ENCODE assay signal across 8 cellular contexts in the genomic region with DNA sequence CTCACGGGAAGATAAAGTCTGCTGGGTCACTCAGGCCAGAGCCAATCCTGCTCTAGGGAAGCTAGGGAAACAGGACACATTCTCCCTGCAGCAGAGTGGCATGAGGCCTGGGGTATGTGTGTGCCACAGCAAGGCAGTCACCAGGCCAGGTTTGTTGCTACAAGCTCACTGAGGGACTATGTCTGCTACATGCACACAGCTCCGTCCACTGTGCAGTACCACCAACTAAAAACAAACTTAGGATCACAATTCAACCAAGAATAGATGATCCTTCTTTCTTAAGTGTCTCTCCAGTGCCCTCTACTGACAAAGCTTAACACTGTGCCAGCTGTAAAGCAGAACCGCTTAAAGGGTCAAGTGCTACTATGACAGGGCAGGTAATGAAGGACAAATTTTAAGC.
DNase-seq lines count a peak whose midpoint lies in the region; ATAC-seq, FAIRE-seq and TF ChIP-seq lines count a peak whose summit lies in the region.

No MANE protein-coding gene starts in this region.

- H3K9me2 ChIP-seq in OCI-LY1 (ENCODE audit: low read depth, low read length): no peaks in the 10 kb centered on the region

- 72 to 92% methylated on average over 3 of the region's 3 CpGs for WGBS in lung, 2 donors
- whole genome bisulfite sequencing in prostate gland: 97% methylated on average over 3 of the region's 3 CpGs

- H3K4me1 Mint-ChIP-seq in astrocyte (ENCODE audit: low read depth, unreplicated experiment): peaks cover 4% of the 10 kb centered on the region

- no peak for FAIRE-seq in astrocyte (lab: Jason Lieb, UNC)

- intact Hi-C loops in prostate gland (cut with DNase I): no loop called here

- H3K36me3 ChIP-seq in OCI-LY1 (ENCODE audit: insufficient read depth, low read length) (no peaks in the 10 kb centered on the region), astrocyte (ENCODE audit: insufficient read depth, low read length) (no peaks in the 10 kb centered on the region), lung (ENCODE audit: control insufficient read depth in 2 of 2, insufficient read depth in 2 of 2, low read length in 2 of 2) (no peaks in the 10 kb centered on the region), prostate gland (no peaks in the 10 kb centered on the region)

- no peaks in the 10 kb centered on the region for H3K27me3 ChIP-seq in OCI-LY1 (ENCODE audit: insufficient read depth, low read length)
- no peaks in the 10 kb centered on the region for H3K27me3 ChIP-seq in astrocyte (ENCODE audit: insufficient read depth, low read length)
- no peaks in the 10 kb centered on the region for H3K27me3 ChIP-seq in lung (ENCODE audit: control insufficient read depth, insufficient read depth)
- no peaks in the 10 kb centered on the region for H3K27me3 ChIP-seq in prostate gland (replicated peaks; ENCODE audit: insufficient read depth)

- no peaks in the 10 kb centered on the region for H3F3A ChIP-seq in OCI-LY1 (ENCODE audit: insufficient read depth, low read length)

- no peak overlapping the region for H3K27ac ChIP-seq in OCI-LY1 (ENCODE audit: low read depth, low read length, poor library complexity, severe bottlenecking)
- no peak overlapping the region for H3K27ac ChIP-seq in astrocyte (ENCODE audit: low read depth, low read length)
- no peak overlapping the region for H3K27ac ChIP-seq in lung (ENCODE audit: low read depth in 1 of 2, low read length in 1 of 2)
- H3K27ac ChIP-seq in prostate gland: no peak overlapping the region

- ATAC-seq in GM18511 (IDR thresholded peaks at IDR 0.05; ENCODE audit: unreplicated experiment): peak; percentile 91
- peak; percentile 86 for ATAC-seq in HG03066 (IDR thresholded peaks at IDR 0.05; ENCODE audit: low read depth, unreplicated experiment)
- ATAC-seq in lung (ENCODE audit: insufficient read depth, low FRiP score): peak; percentile 58

- H3K9ac ChIP-seq in OCI-LY1 (ENCODE audit: low read length) (no peak overlapping the region), astrocyte (ENCODE audit: low read length) (no peak overlapping the region)

- H3K79me2 ChIP-seq in OCI-LY1 (ENCODE audit: insufficient read depth, low read length): no peaks in the 10 kb centered on the region
- peaks cover 66% of the 10 kb centered on the region for H3K79me2 ChIP-seq in astrocyte (ENCODE audit: insufficient read depth, low read length)

- H3K9me3 Mint-ChIP-seq in astrocyte (ENCODE audit: unreplicated experiment): no peaks in the 10 kb centered on the region

- H3K4me2 ChIP-seq in OCI-LY1 (ENCODE audit: low read length): no peak overlapping the region
- no peak overlapping the region for H3K4me2 ChIP-seq in astrocyte (ENCODE audit: low read length)

- no peaks in the 10 kb centered on the region for H3K9me3 ChIP-seq in OCI-LY1 (ENCODE audit: low read length)
- peaks cover 5% of the 10 kb centered on the region for H3K9me3 ChIP-seq in astrocyte (ENCODE audit: insufficient read depth, low read depth, low read length)
- H3K9me3 ChIP-seq in lung (ENCODE audit: control insufficient read depth in 2 of 2, insufficient read depth in 1 of 2, low read length in 1 of 2): no peaks in the 10 kb centered on the region
- no peaks in the 10 kb centered on the region for H3K9me3 ChIP-seq in prostate gland

- no peaks in the 10 kb centered on the region for H3K4me1 ChIP-seq in OCI-LY1 (ENCODE audit: insufficient read depth, low read length, severe bottlenecking)
- H3K4me1 ChIP-seq in astrocyte (ENCODE audit: insufficient read depth, low read length): no peaks in the 10 kb centered on the region
- peaks cover 2 to 4% of the 10 kb centered on the region in 2 donors for H3K4me1 ChIP-seq in lung (ENCODE audit: control insufficient read depth in 2 of 2, insufficient read depth in 2 of 2, low read length in 2 of 2)
- no peaks in the 10 kb centered on the region for H3K4me1 ChIP-seq in prostate gland (replicated peaks)

- no peak for TF ChIP-seq POLR2A in prostate gland (IDR thresholded peaks at IDR 0.05)

- H3K4me3 Mint-ChIP-seq in astrocyte (ENCODE audit: unreplicated experiment): no peak overlapping the region

- H3K27me3 Mint-ChIP-seq in astrocyte (ENCODE audit: low read depth, unreplicated experiment): no peaks in the 10 kb centered on the region

- TF ChIP-seq CTCF in AG09319 (IDR thresholded peaks at IDR 0.05; ENCODE audit: low read depth, low read length) (peak; percentile 39), OCI-LY1 (IDR thresholded peaks at IDR 0.05; ENCODE audit: low read length) (peak; percentile 56), astrocyte (IDR thresholded peaks at IDR 0.05; ENCODE audit: insufficient read depth, low read depth, low read length) (peak; percentile 32), lung (IDR thresholded peaks at IDR 0.05; ENCODE audit: control extremely low read depth, extremely low read depth) (peak; percentile 1), prostate gland (IDR thresholded peaks at IDR 0.05) (peak in 2 of 4 experiments; percentile 14 to 15)

- H2AFZ ChIP-seq in OCI-LY1 (ENCODE audit: low read length) (no peak overlapping the region), astrocyte (ENCODE audit: low read depth, low read length) (no peak overlapping the region)

- no peak overlapping the region for H3K4me3 ChIP-seq in OCI-LY1 (ENCODE audit: low read depth, low read length, poor library complexity, severe bottlenecking)
- H3K4me3 ChIP-seq in astrocyte (ENCODE audit: insufficient read depth, low read depth, low read length): no peak overlapping the region
- no peak overlapping the region for H3K4me3 ChIP-seq in lung
- no peak overlapping the region for H3K4me3 ChIP-seq in prostate gland

- peaks cover 3% of the 10 kb centered on the region for H3K36me3 Mint-ChIP-seq in astrocyte (ENCODE audit: low read depth, unreplicated experiment)

- DNase-seq in AG09319 (ENCODE audit: extremely low read depth, low read depth) (no peak), astrocyte (ENCODE audit: low read depth) (no peak), lung (ENCODE audit: low spot score) (no peak), HK-2 (ENCODE audit: unreplicated experiment) (no peak), prostate gland (ENCODE audit: low spot score) (no peak)

- no peak overlapping the region for H3K27ac Mint-ChIP-seq in astrocyte (ENCODE audit: unreplicated experiment)

- H4K20me1 ChIP-seq in OCI-LY1 (ENCODE audit: insufficient read depth, low read length) (no peaks in the 10 kb centered on the region), astrocyte (ENCODE audit: insufficient read depth, low read length) (peaks cover 37% of the 10 kb centered on the region)
